ENCODE assay signal across 9 cellular contexts in the genomic region with DNA sequence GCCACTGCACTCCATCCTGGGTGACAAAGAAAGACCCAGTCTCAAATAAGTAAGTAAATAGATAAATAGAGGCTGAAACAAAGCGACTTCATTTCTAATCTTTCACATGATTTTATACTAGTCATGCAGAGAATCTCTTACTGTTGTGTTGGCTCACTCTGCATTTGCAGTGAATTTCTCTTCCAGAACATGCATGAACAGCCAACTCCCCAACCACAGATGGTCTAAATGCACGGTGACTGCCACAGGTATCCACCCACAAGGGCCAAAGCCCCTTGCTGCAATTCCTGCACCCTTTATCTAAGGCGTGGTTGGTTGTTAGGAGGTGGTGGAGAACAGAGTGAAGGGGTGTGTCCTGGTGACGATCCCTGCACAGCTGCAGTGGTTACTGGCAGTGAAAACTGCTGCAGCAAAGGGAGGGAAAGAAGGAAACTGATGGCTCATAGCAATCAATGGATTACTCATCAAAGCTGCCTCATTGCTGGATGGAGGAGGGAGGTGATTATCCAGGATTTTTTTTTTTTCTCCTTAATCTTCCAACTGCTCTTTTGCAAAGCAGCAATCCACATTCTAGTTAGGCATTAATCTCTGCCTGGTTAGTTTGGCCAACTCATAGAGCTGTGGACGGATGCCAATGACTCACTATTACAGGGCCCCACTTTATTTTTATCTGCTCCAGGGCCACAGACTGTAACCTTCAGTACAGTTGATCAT. TPM values are rescaled to one million over a fixed set of nuclear protein-coding genes. Genes with fewer than 3 reads are reported as not detected.
A peak's percentile ranks its signal among the peaks of the same experiment; 100 is the strongest.
DNase-seq lines count a peak whose midpoint lies in the region; ATAC-seq and TF ChIP-seq lines count a peak whose summit lies in the region.
"Had no signal": no experiment of that assay in that cellular context is flagged by ENCODE, and none has a peak within 500 bp of the region (broad histone marks: within the 10 kb centered on the region; RNA-seq: fewer than 3 reads in every experiment).

No MANE protein-coding gene starts in this region.

- intact Hi-C loops in HCT116 (cut with micrococcal nuclease), result loop anchor here (5.0 kb wide), 1 partner anchor 260 kb away; no protein-coding TSS in a partner anchor

- no peaks in the 10 kb centered on the region for H3K9me3 Mint-ChIP-seq in activated naive CD4-positive, alpha-beta T cell treated with anti-CD3 and anti-CD28 coated beads, Interleukin-2, amount 10 ng/mL, durations not matched to agents 7 days and 5 days

- peak; percentile 53; the same call in 1 of the 2 replicates for TF ChIP-seq RAD21 in HCT116 (IDR thresholded peaks at IDR 0.05; ENCODE audit: low read depth)

- H3K36me3 Mint-ChIP-seq in activated naive CD4-positive, alpha-beta T cell treated with anti-CD3 and anti-CD28 coated beads, Interleukin-2, amount 10 ng/mL, durations not matched to agents 7 days and 5 days, result peaks cover 8% of the 10 kb centered on the region

- peak overlapping the region; percentile 63 for H3K4me2 ChIP-seq in HCT116 (ENCODE audit: low read length)

- peak overlapping the region; percentile 10 for H3K9ac ChIP-seq in HCT116 (ENCODE audit: low read length)
- peak overlapping the region; percentile 26 to 31 for H3K9ac ChIP-seq in mucosa of rectum (ENCODE audit: low read depth in 1 of 2, low read length in 2 of 2)

- POLR2A ChIA-PET in HCT116 (lab: Charles Lee), result interaction anchor here (0.8 kb wide), 1 partner anchor 20 kb away, joined by 3 read pairs; no protein-coding TSS in a partner anchor

- peak overlapping the region; percentile 4 for H2AFZ ChIP-seq in HCT116 (ENCODE audit: low read depth, low read length, poor library complexity, severe bottlenecking)

- H3K36me3 ChIP-seq in HCT116 (ENCODE audit: control insufficient read depth in 1 of 2, insufficient read depth in 2 of 2, low read length in 2 of 2) (no peaks in the 10 kb centered on the region), mucosa of rectum (ENCODE audit: control insufficient read depth in 2 of 2, insufficient read depth in 2 of 2, low read length in 2 of 2) (no peaks in the 10 kb centered on the region)
- H3K36me3 ChIP-seq: ascending aorta had no signal

- H3K9me3 ChIP-seq in HCT116 (ENCODE audit: control insufficient read depth in 1 of 2, insufficient read depth in 1 of 2, low read depth in 1 of 2, low read length in 2 of 2) (no peaks in the 10 kb centered on the region), mucosa of rectum (ENCODE audit: control insufficient read depth in 2 of 2, low read length in 2 of 2) (no peaks in the 10 kb centered on the region)
- H3K9me3 ChIP-seq: ascending aorta had no signal

- H4K20me1 ChIP-seq in HCT116 (ENCODE audit: insufficient read depth), result no peaks in the 10 kb centered on the region

- RAD21 ChIA-PET in HCT116 (lab: Charles Lee; ENCODE audit: low non-redundant PET in 1 of 2, low total read pairs in 2 of 2, uncharacterized antibody in 2 of 2, unreplicated experiment in 2 of 2), result interaction anchor here in 1 of 2 experiments (1.3 kb wide), 1 partner anchor 177 kb away, joined by 6 read pairs; no protein-coding TSS in a partner anchor

- no peak overlapping the region for H3K27ac Mint-ChIP-seq in activated naive CD4-positive, alpha-beta T cell treated with anti-CD3 and anti-CD28 coated beads, Interleukin-2, amount 10 ng/mL, durations not matched to agents 7 days and 5 days

- CTCF ChIA-PET in activated naive CD4-positive, alpha-beta T cell treated with anti-CD3 and anti-CD28 coated beads, Interleukin-2, amount 10 ng/mL, durations not matched to agents 7 days and 5 days (lab: Charles Lee), result no interaction called here
- CTCF ChIA-PET in HCT116 (lab: Charles Lee), result no interaction called here

- H3K79me2 ChIP-seq in HCT116 (ENCODE audit: insufficient read depth, low read length), result no peaks in the 10 kb centered on the region

- peak; percentile 13 for DNase-seq in activated naive CD4-positive, alpha-beta T cell treated with Interleukin-2 at 50 U/mL for 16 hours
- DNase-seq in activated naive CD4-positive, alpha-beta T cell treated with anti-CD3 and anti-CD28 coated beads, Interleukin-2, amount 10 ng/mL, durations not matched to agents 7 days and 5 days, result no peak
- DNase-seq in HCT116 (ENCODE audit: low read depth, low spot score) (peak; percentile 92), NCI-H82 (lab: John Stamatoyannopoulos, UW) (peak; percentile 85), coronary artery (ENCODE audit: low spot score) (no peak), SIG-M5 treated with dmso at 0.1 percent for 504 hours (lab: John Stamatoyannopoulos, UW; ENCODE audit: unreplicated experiment) (no peak)

- TF ChIP-seq CTCF in HCT116 (IDR thresholded peaks at IDR 0.05 in 2 of 3, conservative IDR thresholded peaks at IDR 0.05 in 1 of 3; ENCODE audit: borderline replicate concordance in 1 of 3, insufficient read depth in 1 of 3, low read depth in 2 of 3, low read length in 2 of 3), result no peak
- no peak for TF ChIP-seq CTCF in coronary artery (IDR thresholded peaks at IDR 0.05)

- peaks cover 32% of the 10 kb centered on the region for H3K4me1 Mint-ChIP-seq in activated naive CD4-positive, alpha-beta T cell treated with anti-CD3 and anti-CD28 coated beads, Interleukin-2, amount 10 ng/mL, durations not matched to agents 7 days and 5 days

- H3K27ac ChIP-seq in HCT116 (ENCODE audit: low read depth, low read length) (peak overlapping the region; percentile 64), coronary artery (peak overlapping the region; percentile 9 to 33), mucosa of rectum (ENCODE audit: low read depth in 2 of 2, low read length in 2 of 2) (peak overlapping the region; percentile 78 to 83)

- BruUV-seq in HCT116 (replicated peaks; lab: Mats Ljungman, UMichigan), result no TSS peak

- H3K4me3 ChIP-seq in HCT116 (replicated peaks in 1 of 2; ENCODE audit: low read depth in 1 of 2, low read length in 2 of 2), result peak overlapping the region in 1 of 2 experiments; percentile 19; a peak in 2 of 4 replicates
- H3K4me3 ChIP-seq in coronary artery, result no peak overlapping the region
- peak overlapping the region; percentile 52 to 56 for H3K4me3 ChIP-seq in mucosa of rectum (ENCODE audit: low read length in 2 of 2)
- H3K4me3 ChIP-seq: ascending aorta had no signal

- no peak for TF ChIP-seq POLR2A in HCT116 (IDR thresholded peaks at IDR 0.05; ENCODE audit: borderline replicate concordance, extremely low read depth, insufficient read depth, insufficient read length)

- peak; percentile 88 for ATAC-seq in HCT116
- no peak for ATAC-seq in HG03469 (IDR thresholded peaks at IDR 0.05; ENCODE audit: unreplicated experiment)

- H3K27me3 ChIP-seq in HCT116 (ENCODE audit: insufficient read depth, low read length), result no peaks in the 10 kb centered on the region
- no peaks in the 10 kb centered on the region for H3K27me3 ChIP-seq in mucosa of rectum (ENCODE audit: control insufficient read depth in 2 of 2, insufficient read depth in 2 of 2, low read length in 2 of 2)
- H3K27me3 ChIP-seq: ascending aorta had no signal

- H3K27me3 Mint-ChIP-seq in activated naive CD4-positive, alpha-beta T cell treated with anti-CD3 and anti-CD28 coated beads, Interleukin-2, amount 10 ng/mL, durations not matched to agents 7 days and 5 days, result no peaks in the 10 kb centered on the region

- no peak overlapping the region for H3K4me3 Mint-ChIP-seq in activated naive CD4-positive, alpha-beta T cell treated with anti-CD3 and anti-CD28 coated beads, Interleukin-2, amount 10 ng/mL, durations not matched to agents 7 days and 5 days

- H3K4me1 ChIP-seq in HCT116 (ENCODE audit: control insufficient read depth in 1 of 2, insufficient read depth in 2 of 2, low read length in 2 of 2), result peaks cover 29 to 45% of the 10 kb centered on the region in 2 experiments
- H3K4me1 ChIP-seq in mucosa of rectum (ENCODE audit: control insufficient read depth in 2 of 2, insufficient read depth in 2 of 2, low read length in 2 of 2), result peaks cover 10 to 25% of the 10 kb centered on the region in 2 donors

- H3K9me2 ChIP-seq in HCT116 (ENCODE audit: insufficient read depth), result no peaks in the 10 kb centered on the region

TF ChIP-seq in HCT116, 20 proteins besides CTCF, POLR2A, EP300 and RAD21 (continues in another document):
- TF ChIP-seq POLR2AphosphoS5 (IDR thresholded peaks at IDR 0.05; ENCODE audit: low read depth, low read length) (peak; percentile 65), EZH2phosphoT487 (IDR thresholded peaks at IDR 0.05; ENCODE audit: borderline replicate concordance) (no peak), EGR1 (IDR thresholded peaks at IDR 0.05; ENCODE audit: low read depth) (no peak), ZFX (IDR thresholded peaks at IDR 0.05) (no peak), SP1 (IDR thresholded peaks at IDR 0.05; ENCODE audit: low read depth) (peak; percentile 89), CBX3 (IDR thresholded peaks at IDR 0.05; ENCODE audit: low read depth) (peak; percentile 81), SIN3A (IDR thresholded peaks at IDR 0.05; ENCODE audit: low read depth) (peak; percentile 76)
- TF ChIP-seq, protein P1, sequence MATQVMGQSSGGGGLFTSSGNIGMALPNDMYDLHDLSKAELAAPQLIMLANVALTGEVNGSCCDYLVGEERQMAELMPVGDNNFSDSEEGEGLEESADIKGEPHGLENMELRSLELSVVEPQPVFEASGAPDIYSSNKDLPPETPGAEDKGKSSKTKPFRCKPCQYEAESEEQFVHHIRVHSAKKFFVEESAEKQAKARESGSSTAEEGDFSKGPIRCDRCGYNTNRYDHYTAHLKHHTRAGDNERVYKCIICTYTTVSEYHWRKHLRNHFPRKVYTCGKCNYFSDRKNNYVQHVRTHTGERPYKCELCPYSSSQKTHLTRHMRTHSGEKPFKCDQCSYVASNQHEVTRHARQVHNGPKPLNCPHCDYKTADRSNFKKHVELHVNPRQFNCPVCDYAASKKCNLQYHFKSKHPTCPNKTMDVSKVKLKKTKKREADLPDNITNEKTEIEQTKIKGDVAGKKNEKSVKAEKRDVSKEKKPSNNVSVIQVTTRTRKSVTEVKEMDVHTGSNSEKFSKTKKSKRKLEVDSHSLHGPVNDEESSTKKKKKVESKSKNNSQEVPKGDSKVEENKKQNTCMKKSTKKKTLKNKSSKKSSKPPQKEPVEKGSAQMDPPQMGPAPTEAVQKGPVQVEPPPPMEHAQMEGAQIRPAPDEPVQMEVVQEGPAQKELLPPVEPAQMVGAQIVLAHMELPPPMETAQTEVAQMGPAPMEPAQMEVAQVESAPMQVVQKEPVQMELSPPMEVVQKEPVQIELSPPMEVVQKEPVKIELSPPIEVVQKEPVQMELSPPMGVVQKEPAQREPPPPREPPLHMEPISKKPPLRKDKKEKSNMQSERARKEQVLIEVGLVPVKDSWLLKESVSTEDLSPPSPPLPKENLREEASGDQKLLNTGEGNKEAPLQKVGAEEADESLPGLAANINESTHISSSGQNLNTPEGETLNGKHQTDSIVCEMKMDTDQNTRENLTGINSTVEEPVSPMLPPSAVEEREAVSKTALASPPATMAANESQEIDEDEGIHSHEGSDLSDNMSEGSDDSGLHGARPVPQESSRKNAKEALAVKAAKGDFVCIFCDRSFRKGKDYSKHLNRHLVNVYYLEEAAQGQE (IDR thresholded peaks at IDR 0.05; ENCODE audit: low read depth), result no peak
- TF ChIP-seq, protein P2, sequence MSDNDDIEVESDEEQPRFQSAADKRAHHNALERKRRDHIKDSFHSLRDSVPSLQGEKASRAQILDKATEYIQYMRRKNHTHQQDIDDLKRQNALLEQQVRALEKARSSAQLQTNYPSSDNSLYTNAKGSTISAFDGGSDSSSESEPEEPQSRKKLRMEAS (IDR thresholded peaks at IDR 0.05), result peak; percentile 70

RNA-seq across cellular contexts. Expression of a gene that starts 50.6 kb away (rescaled TPM):
- total RNA-seq in HCT116 (2021; ENCODE audit: unreplicated experiment), result not detected
- polyA plus RNA-seq in HCT116 (2012), result not detected in 2 replicates

Comparison
In these comparisons a context has a peak if more than half of its experiments do, and no peak if none do; other contexts are left out.
1. DNase-seq: peak in activated naive CD4-positive, alpha-beta T cell treated with Interleukin-2 at 50 U/mL for 16 hours (single experiment), HCT116 (single experiment) and NCI-H82 (single experiment); none in activated naive CD4-positive, alpha-beta T cell treated with anti-CD3 and anti-CD28 coated beads, Interleukin-2, amount 10 ng/mL, durations not matched to agents 7 days and 5 days (single experiment), coronary artery (single experiment) and SIG-M5 treated with dmso at 0.1 percent for 504 hours (single experiment).
2. H3K27ac ChIP-seq: peak in every context shown above with its lines; median percentile 80 in mucosa of rectum; 64 in HCT116; 21 in coronary artery.